In genomic region chr5:134093351-134093750, GRCh38 we compare ENCODE assay signal across 17 cellular contexts. TPM values are rescaled to one million over a fixed set of nuclear protein-coding genes. Genes with fewer than 3 reads are reported as not detected.
DNase-seq lines count a peak whose midpoint lies in the region; ATAC-seq and TF ChIP-seq lines count a peak whose summit lies in the region.
"Had no signal": no experiment of that assay in that cellular context is flagged by ENCODE, and none has a peak within 500 bp of the region (broad histone marks: within the 10 kb centered on the region; RNA-seq: fewer than 3 reads in every experiment).

No MANE protein-coding gene starts in this region.

- no peaks in the 10 kb centered on the region for H3K79me1 ChIP-seq in neuronal stem cell (ENCODE audit: low read depth, low read length)

- no CpG with 5 or more reads among the region's 5 CpGs for WGBS in neuronal stem cell (ENCODE audit: extremely low coverage in 2 of 2, insufficient read length in 2 of 2, insufficient replicate concordance in 1 of 2), 2 donors

- ATAC-seq in CD8-positive, alpha-beta T cell: no peak
- no peak for ATAC-seq in T-helper 17 cell

- H3K9me3 ChIP-seq in BLaER1 treated with 17β-estradiol and CSF1 and Interleukin-3, amounts not matched to agents 10 nM and 100 nM (replicated peaks in 1 of 11): no peaks in the 10 kb centered on the region
- no peaks in the 10 kb centered on the region for H3K9me3 ChIP-seq in CD8-positive, alpha-beta T cell (ENCODE audit: low read length)
- H3K9me3 ChIP-seq in T-helper 17 cell (ENCODE audit: control insufficient read depth, low read length, poor library complexity, severe bottlenecking) (no peaks in the 10 kb centered on the region), neuronal stem cell (replicated peaks in 1 of 2; ENCODE audit: control insufficient read depth in 2 of 2, insufficient read depth in 1 of 2, low read depth in 1 of 2, low read length in 2 of 2) (no peaks in the 10 kb centered on the region)

- H3K4me2 ChIP-seq in BLaER1 treated with 17β-estradiol and CSF1 and Interleukin-3, amounts not matched to agents 10 nM and 100 nM: peak overlapping the region in 6 of 11 experiments; percentile 29 to 79 (median 51); a peak in 9 of 22 replicates
- no peak overlapping the region for H3K4me2 ChIP-seq in neuronal stem cell (ENCODE audit: insufficient read depth, low read length, poor library complexity, severe bottlenecking)

- intact Hi-C loops in CD8-positive, alpha-beta T cell (cut with DNase I, micrococcal nuclease): no loop called here
- intact Hi-C loops in activated CD4-positive, alpha-beta T cell treated with anti-CD3 and anti-CD28 coated beads, Interleukin-2, amount 10 ng/mL, durations not matched to agents 24 days and 14 days (cut with micrococcal nuclease): no loop called here

- H3K4me3 ChIP-seq in BLaER1 treated with 17β-estradiol and CSF1 and Interleukin-3, amounts not matched to agents 10 nM and 100 nM: no peak overlapping the region
- no peak overlapping the region for H3K4me3 ChIP-seq in CD8-positive, alpha-beta T cell (ENCODE audit: low read depth, low read length)
- no peak overlapping the region for H3K4me3 ChIP-seq in neuronal stem cell (ENCODE audit: low read length in 2 of 2)

- no peak overlapping the region for H4K8ac ChIP-seq in neuronal stem cell (ENCODE audit: low read depth, low read length)

- H3K4me3 Mint-ChIP-seq in CD8-positive, alpha-beta T cell: peak overlapping the region; percentile 8
- H3K4me3 Mint-ChIP-seq in T-helper 17 cell: no peak overlapping the region
- no peak overlapping the region for H3K4me3 Mint-ChIP-seq in activated CD4-positive, alpha-beta T cell treated with anti-CD3 and anti-CD28 coated beads, Interleukin-2, amount 10 ng/mL, durations not matched to agents 24 days and 14 days
- H3K4me3 Mint-ChIP-seq: B cell, H9, IgD-negative memory B cell had no signal

- no peak overlapping the region for H3K23ac ChIP-seq in neuronal stem cell (ENCODE audit: low read depth, low read length, poor library complexity)

- H3K9ac ChIP-seq in BLaER1 treated with 17β-estradiol and CSF1 and Interleukin-3, amounts not matched to agents 10 nM and 100 nM: no peak overlapping the region
- no peak overlapping the region for H3K9ac ChIP-seq in neuronal stem cell (ENCODE audit: low read depth, low read length, poor library complexity)

- no peak overlapping the region for H3K18ac ChIP-seq in neuronal stem cell (ENCODE audit: low read length)

- H3K27me3 Mint-ChIP-seq in CD8-positive, alpha-beta T cell (ENCODE audit: low read depth): no peaks in the 10 kb centered on the region
- no peaks in the 10 kb centered on the region for H3K27me3 Mint-ChIP-seq in T-helper 17 cell
- peaks cover 12% of the 10 kb centered on the region for H3K27me3 Mint-ChIP-seq in activated CD4-positive, alpha-beta T cell treated with anti-CD3 and anti-CD28 coated beads, Interleukin-2, amount 10 ng/mL, durations not matched to agents 24 days and 14 days
- H3K27me3 Mint-ChIP-seq: B cell, IgD-negative memory B cell had no signal

- H3K36me3 ChIP-seq in BLaER1 treated with 17β-estradiol and CSF1 and Interleukin-3, amounts not matched to agents 10 nM and 100 nM: no peaks in the 10 kb centered on the region
- H3K36me3 ChIP-seq in CD8-positive, alpha-beta T cell (ENCODE audit: insufficient read depth, low read length): no peaks in the 10 kb centered on the region
- H3K36me3 ChIP-seq in neuronal stem cell (replicated peaks in 1 of 2; ENCODE audit: control insufficient read depth in 2 of 2, insufficient read depth in 2 of 2, low read length in 2 of 2): no peaks in the 10 kb centered on the region

- no peak overlapping the region for H3K27ac ChIP-seq in BLaER1 treated with 17β-estradiol and CSF1 and Interleukin-3, amounts not matched to agents 10 nM and 100 nM
- H3K27ac ChIP-seq in CD8-positive, alpha-beta T cell (ENCODE audit: low read depth, low read length): no peak overlapping the region
- H3K27ac ChIP-seq in neuronal stem cell (replicated peaks; ENCODE audit: low read length): no peak overlapping the region

- peak overlapping the region; percentile 2 for H2BK15ac ChIP-seq in neuronal stem cell (ENCODE audit: low read length)

- H2BK5ac ChIP-seq in neuronal stem cell (ENCODE audit: low read length): no peak overlapping the region

- no peak overlapping the region for H2AK5ac ChIP-seq in neuronal stem cell (ENCODE audit: low read depth, low read length)

- TF ChIP-seq CTCF in CD8-positive, alpha-beta T cell (IDR thresholded peaks at IDR 0.05): no peak

- no peak overlapping the region for H3K4ac ChIP-seq in neuronal stem cell (ENCODE audit: low read length)

- peaks cover 87% of the 10 kb centered on the region for H3K4me1 Mint-ChIP-seq in CD8-positive, alpha-beta T cell (ENCODE audit: low read depth)
- H3K4me1 Mint-ChIP-seq in T-helper 17 cell: peaks cover 55% of the 10 kb centered on the region
- H3K4me1 Mint-ChIP-seq in activated CD4-positive, alpha-beta T cell treated with anti-CD3 and anti-CD28 coated beads, Interleukin-2, amount 10 ng/mL, durations not matched to agents 24 days and 14 days: peaks cover 56% of the 10 kb centered on the region

- no peaks in the 10 kb centered on the region for H4K20me1 ChIP-seq in BLaER1 treated with 17β-estradiol and CSF1 and Interleukin-3, amounts not matched to agents 10 nM and 100 nM

- peaks cover 7% of the 10 kb centered on the region for H3K36me3 Mint-ChIP-seq in CD8-positive, alpha-beta T cell
- H3K36me3 Mint-ChIP-seq in T-helper 17 cell (ENCODE audit: low read depth): peaks cover 2% of the 10 kb centered on the region
- no peaks in the 10 kb centered on the region for H3K36me3 Mint-ChIP-seq in activated CD4-positive, alpha-beta T cell treated with anti-CD3 and anti-CD28 coated beads, Interleukin-2, amount 10 ng/mL, durations not matched to agents 24 days and 14 days (ENCODE audit: low read depth)
- H3K36me3 Mint-ChIP-seq: IgD-negative memory B cell had no signal

- no peak overlapping the region for H3K14ac ChIP-seq in neuronal stem cell (ENCODE audit: low read length)

- H3K27me3 ChIP-seq in BLaER1 treated with 17β-estradiol and CSF1 and Interleukin-3, amounts not matched to agents 10 nM and 100 nM: peaks cover 0 to 13% (median under 1%) of the 10 kb centered on the region in 11 experiments; a peak in 8 of 22 replicates
- no peaks in the 10 kb centered on the region for H3K27me3 ChIP-seq in CD8-positive, alpha-beta T cell (ENCODE audit: insufficient read depth, low read length)
- H3K27me3 ChIP-seq in neuronal stem cell (ENCODE audit: control insufficient read depth in 3 of 3, insufficient read depth in 3 of 3, low read depth in 1 of 3, low read length in 3 of 3): peaks cover 0 to 15% (median 0%) of the 10 kb centered on the region in 3 experiments

- H4K91ac ChIP-seq in neuronal stem cell (ENCODE audit: low read depth, low read length, poor library complexity): no peak overlapping the region

- H2BK12ac ChIP-seq in neuronal stem cell (ENCODE audit: low read length): no peak overlapping the region

- no peak overlapping the region for H2AFZ ChIP-seq in neuronal stem cell (ENCODE audit: low read length)

- no peaks in the 10 kb centered on the region for H3K9me3 Mint-ChIP-seq in CD8-positive, alpha-beta T cell
- H3K9me3 Mint-ChIP-seq in activated CD4-positive, alpha-beta T cell treated with anti-CD3 and anti-CD28 coated beads, Interleukin-2, amount 10 ng/mL, durations not matched to agents 24 days and 14 days: no peaks in the 10 kb centered on the region
- H3K9me3 Mint-ChIP-seq: H9, IgD-negative memory B cell had no signal

- H3K4me1 ChIP-seq in BLaER1 treated with 17β-estradiol and CSF1 and Interleukin-3, amounts not matched to agents 10 nM and 100 nM: peaks cover 20 to 95% (median 58%) of the 10 kb centered on the region in 10 experiments
- H3K4me1 ChIP-seq in CD8-positive, alpha-beta T cell (ENCODE audit: insufficient read depth, low read length): peaks cover 93% of the 10 kb centered on the region
- peaks cover 0 to 14% of the 10 kb centered on the region in 2 donors for H3K4me1 ChIP-seq in neuronal stem cell (ENCODE audit: control insufficient read depth in 2 of 2, insufficient read depth in 1 of 2, low read depth in 1 of 2, low read length in 2 of 2)

- CTCF ChIA-PET in CD8-positive, alpha-beta T cell (lab: Charles Lee): interaction anchor here (1.0 to 2.5 kb wide), 6 partner anchors 9 to 67 kb away, joined by 3 to 13 read pairs (median 3); no protein-coding TSS in a partner anchor

- POLR2A ChIA-PET in CD8-positive, alpha-beta T cell (lab: Charles Lee): interaction anchor here (0.9 to 1.3 kb wide), 3 partner anchors 20 to 53 kb away, joined by 3 to 4 read pairs (median 3); no protein-coding TSS in a partner anchor

- no peak for DNase-seq in CD8-positive, alpha-beta T cell
- DNase-seq in T-helper 17 cell (no peak), neuronal stem cell (ENCODE audit: low spot score) (no peak), ecto neural progenitor cell (ENCODE audit: low spot score) (no peak), GM19238 (ENCODE audit: insufficient read length, low spot score) (no peak)
- no peak for DNase-seq in activated CD4-positive, alpha-beta T cell treated with anti-CD3 and anti-CD28 coated beads, Interleukin-2, amount 10 ng/mL, durations not matched to agents 24 days and 14 days
- DNase-seq: H9, NCI-H1105 treated with DMSO at 0.1 percent for 48 hours, NCI-H1694 treated with DMSO at 0.1 percent for 48 hours, NCI-H2107, NCI-H2227 treated with DMSO at 0.1 percent for 48 hours, RPMI8226, SIG-M5 had no signal

- no peak overlapping the region for H2BK120ac ChIP-seq in neuronal stem cell (ENCODE audit: low read depth, low read length)

- peak overlapping the region; percentile 90 for H3K27ac Mint-ChIP-seq in CD8-positive, alpha-beta T cell
- peak overlapping the region; percentile 93 for H3K27ac Mint-ChIP-seq in T-helper 17 cell
- H3K27ac Mint-ChIP-seq in activated CD4-positive, alpha-beta T cell treated with anti-CD3 and anti-CD28 coated beads, Interleukin-2, amount 10 ng/mL, durations not matched to agents 24 days and 14 days: no peak overlapping the region
- H3K27ac Mint-ChIP-seq: H9, IgD-negative memory B cell had no signal

RNA-seq across cellular contexts. Expression of gene TCF7, which starts 21.1 kb away (rescaled TPM):
- total RNA-seq in CD8-positive, alpha-beta T cell: 100 to 1,000 TPM; 517 to 538 TPM
- 100 to 1,000 TPM; 308 to 405 TPM for total RNA-seq in T-helper 17 cell
- 4.1 TPM for polyA plus RNA-seq in neuronal stem cell (2013, experiment 1 of 2)
- polyA plus RNA-seq in neuronal stem cell (2013, experiment 2 of 2): 4.2 TPM
- total RNA-seq in activated CD4-positive, alpha-beta T cell treated with anti-CD3 and anti-CD28 coated beads, Interleukin-2, amount 10 ng/mL, durations not matched to agents 24 days and 14 days: 112 and 113 TPM in 2 replicates
- total RNA-seq: HT1080 had no signal
